ENCODE assay signal across 8 cellular contexts in the genomic region with DNA sequence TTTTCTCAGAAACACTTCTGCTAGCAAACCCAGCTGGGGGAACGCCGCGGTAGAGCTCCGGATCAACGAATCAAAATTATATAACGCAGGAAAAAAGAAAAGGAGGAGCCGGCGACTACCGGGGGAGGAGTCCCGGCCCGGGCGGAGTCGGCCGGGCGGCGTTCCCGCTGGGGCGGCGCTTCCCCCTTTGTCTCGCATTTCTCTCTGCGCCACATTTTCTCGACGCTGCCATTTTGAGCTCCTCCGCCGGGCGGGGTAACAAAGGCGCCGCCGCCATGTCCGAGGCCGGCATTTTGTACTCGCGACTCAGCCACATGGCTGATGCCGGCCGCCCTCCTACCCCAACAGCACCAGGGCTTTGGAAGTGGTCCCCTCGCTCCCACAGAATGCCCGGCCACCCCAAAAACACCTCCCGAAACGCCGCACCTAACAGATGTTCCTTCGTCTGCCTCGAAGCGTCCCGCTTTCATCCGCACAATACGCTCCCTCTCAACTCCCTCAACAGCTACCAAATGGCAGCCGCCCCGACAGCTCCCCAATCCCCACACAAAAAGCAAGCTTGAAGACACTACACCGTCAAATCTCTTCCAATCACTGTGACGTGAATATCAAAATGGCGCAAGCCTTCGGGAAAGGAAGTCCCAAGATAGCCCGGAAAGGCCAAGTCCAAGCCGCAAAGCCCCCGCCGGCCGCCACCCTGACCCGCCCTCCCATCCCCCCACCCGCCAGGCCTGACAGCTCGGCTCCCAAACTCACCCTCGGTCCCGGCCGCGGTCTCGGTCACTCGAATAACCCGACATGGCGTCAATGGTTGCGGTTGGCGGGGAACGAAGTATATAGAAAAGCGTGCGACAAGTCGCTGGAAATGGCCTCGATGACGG. TPM values are rescaled to one million over a fixed set of nuclear protein-coding genes. Genes with fewer than 3 reads are reported as not detected.
DNase-seq lines count a peak whose midpoint lies in the region; ATAC-seq, FAIRE-seq and TF ChIP-seq lines count a peak whose summit lies in the region.

No MANE protein-coding gene starts in this region.

- TF ChIP-seq CTCF in D721Med (IDR thresholded peaks at IDR 0.05; ENCODE audit: insufficient read depth, missing control alignments) (no peak), WERI-Rb-1 (IDR thresholded peaks at IDR 0.05; ENCODE audit: low read depth, low read length) (no peak), breast epithelium (IDR thresholded peaks at IDR 0.05) (peak; percentile 26 to 29 (median 29))

- peak overlapping the region; percentile 100 for H3K9ac ChIP-seq in skeletal muscle tissue (ENCODE audit: low read depth in 1 of 3, low read length in 3 of 3)

- peaks cover 77% of the 10 kb centered on the region for H3K36me3 ChIP-seq in WERI-Rb-1
- H3K36me3 ChIP-seq in breast epithelium = peaks cover 25% of the 10 kb centered on the region
- peaks cover 47 to 53% (median 50%) of the 10 kb centered on the region in 3 donors for H3K36me3 ChIP-seq in skeletal muscle tissue (ENCODE audit: control insufficient read depth in 3 of 3, insufficient read depth in 3 of 3, low read length in 3 of 3)

- no peak for FAIRE-seq in D721Med (lab: Jason Lieb, UNC)

- ATAC-seq in HG02571 (IDR thresholded peaks at IDR 0.05; ENCODE audit: unreplicated experiment) = peak; percentile 3
- ATAC-seq in GM18519 (IDR thresholded peaks at IDR 0.05; ENCODE audit: low FRiP score, unreplicated experiment) = no peak

- H3K4me3 ChIP-seq in WERI-Rb-1 (ENCODE audit: low read depth, low read length) = peak overlapping the region; percentile 93
- peak overlapping the region; percentile 75 to 91 (median 83) for H3K4me3 ChIP-seq in breast epithelium
- peak overlapping the region; percentile 91 to 98 (median 93) for H3K4me3 ChIP-seq in skeletal muscle tissue (ENCODE audit: low read length in 3 of 3)

- peak; percentile 47 for TF ChIP-seq POLR2A in breast epithelium (IDR thresholded peaks at IDR 0.05)

- H3K27ac ChIP-seq in WERI-Rb-1 = peak overlapping the region; percentile 99
- H3K27ac ChIP-seq in breast epithelium = peak overlapping the region; percentile 99 to 100
- peak overlapping the region; percentile 100 for H3K27ac ChIP-seq in skeletal muscle tissue (ENCODE audit: low read depth, low read length)

- peak; percentile 22 for DNase-seq in D721Med (ENCODE audit: insufficient read length, low spot score)
- peak; percentile 85 for DNase-seq in NCI-H2171 (lab: John Stamatoyannopoulos, UW)
- DNase-seq in WERI-Rb-1 = peak; percentile 86
- DNase-seq in breast epithelium (ENCODE audit: low spot score in 2 of 2) = peak; percentile 90 to 94
- peak; percentile 81 for DNase-seq in iPS-NIHi11 (ENCODE audit: low spot score)

- H3K27me3 ChIP-seq in WERI-Rb-1 (ENCODE audit: insufficient read depth, low read depth, severe bottlenecking) = no peaks in the 10 kb centered on the region
- no peaks in the 10 kb centered on the region for H3K27me3 ChIP-seq in breast epithelium
- H3K27me3 ChIP-seq in skeletal muscle tissue (ENCODE audit: control insufficient read depth in 3 of 3, insufficient read depth in 3 of 3, low read length in 3 of 3) = no peaks in the 10 kb centered on the region

- intact Hi-C loops in breast epithelium (cut with DNase I; ENCODE audit: low total_unique reads) = loop anchor here (10.0 kb wide), 1 partner anchor 181 kb away; no protein-coding TSS in a partner anchor

- H3K4me1 ChIP-seq in breast epithelium (peaks cover 0 to 17% of the 10 kb centered on the region in 2 donors), skeletal muscle tissue (ENCODE audit: control insufficient read depth in 3 of 3, insufficient read depth in 3 of 3, low read length in 3 of 3) (peaks cover 31 to 40% (median 38%) of the 10 kb centered on the region in 3 donors)

- H3K9me3 ChIP-seq in WERI-Rb-1 (ENCODE audit: severe bottlenecking) = no peaks in the 10 kb centered on the region
- no peaks in the 10 kb centered on the region for H3K9me3 ChIP-seq in breast epithelium
- H3K9me3 ChIP-seq in skeletal muscle tissue (ENCODE audit: control insufficient read depth in 3 of 3, low read length in 3 of 3) = no peaks in the 10 kb centered on the region

RNA-seq across cellular contexts. Expression of gene DDX5, which starts 0.5 kb away (rescaled TPM):
- total RNA-seq in breast epithelium (100 to 1,000 TPM; 616 to 794 (median 655) TPM), skeletal muscle tissue (259 TPM)

RNA-seq across cellular contexts. Expression of gene CEP95, which starts 1.2 kb away (rescaled TPM):
- total RNA-seq in breast epithelium (10 to 100 TPM; 56.5 to 74.4 (median 73.2) TPM), skeletal muscle tissue (42.3 TPM)

RNA-seq across cellular contexts. Expression of gene POLG2, which starts 8.7 kb away (rescaled TPM):
- 10 to 100 TPM in 2 of 3 donors, 1 to 10 TPM in 1; 3.2 to 18.7 (median 12.8) TPM for total RNA-seq in breast epithelium
- 13.0 TPM for total RNA-seq in skeletal muscle tissue

RNA-seq across cellular contexts. Expression of gene MILR1, which starts 56.6 kb away (rescaled TPM):
- total RNA-seq in breast epithelium (1 to 10 TPM; 3.1 to 8.3 (median 4.3) TPM), skeletal muscle tissue (10.4 TPM)

Comparison
In these comparisons a context has a peak if more than half of its experiments do, and no peak if none do; other contexts are left out.
1. DNase-seq: peak in every context shown above with its lines; median percentile 92 in breast epithelium; 86 in WERI-Rb-1; 85 in NCI-H2171; 81 in iPS-NIHi11; 22 in D721Med.
2. CTCF ChIP-seq: peak in breast epithelium (3 of 3); none in D721Med (single experiment) and WERI-Rb-1 (single experiment).
3. Peak in every context shown above with its lines, with median percentiles within 50 percentile points of each other: H3K27ac ChIP-seq and H3K4me3 ChIP-seq.